ENCODE assay signal across 20 cellular contexts in genomic region chrX:124719060-124719459, GRCh38.
DNase-seq lines count a peak whose midpoint lies in the region; ATAC-seq and TF ChIP-seq lines count a peak whose summit lies in the region.
"Had no signal": no experiment of that assay in that cellular context is flagged by ENCODE, and none has a peak within 500 bp of the region (broad histone marks: within the 10 kb centered on the region; RNA-seq: fewer than 3 reads in every experiment).

No MANE protein-coding gene starts in this region.

- TF ChIP-seq CTCF in gastroesophageal sphincter (IDR thresholded peaks at IDR 0.05) = no peak

- H3K4me3 ChIP-seq in SJCRH30 (no peak overlapping the region), gastroesophageal sphincter (no peak overlapping the region)

- H3K27ac ChIP-seq in SJCRH30 (no peak overlapping the region), gastroesophageal sphincter (no peak overlapping the region)
- H3K27ac ChIP-seq: 22Rv1, RWPE1 had no signal

- H3K27me3 ChIP-seq in SJCRH30 (no peaks in the 10 kb centered on the region), gastroesophageal sphincter (no peaks in the 10 kb centered on the region)
- H3K27me3 ChIP-seq: BE2C had no signal

- H3K36me3 ChIP-seq in SJCRH30 (no peaks in the 10 kb centered on the region), gastroesophageal sphincter (no peaks in the 10 kb centered on the region)
- H3K36me3 ChIP-seq: BE2C had no signal

- H3K9me3 ChIP-seq in SJCRH30 (replicated peaks) (no peaks in the 10 kb centered on the region), gastroesophageal sphincter (no peaks in the 10 kb centered on the region)
- H3K9me3 ChIP-seq: BE2C had no signal

- TF ChIP-seq POLR2A in gastroesophageal sphincter (IDR thresholded peaks at IDR 0.05) = no peak

- ATAC-seq in gastroesophageal sphincter (no peak), GM19328 (IDR thresholded peaks at IDR 0.05; ENCODE audit: unreplicated experiment) (no peak)

- DNase-seq in DMS153 (lab: John Stamatoyannopoulos, UW) (peak; percentile 54), DMS153 treated with DMSO at 0.1 percent for 48 hours (lab: John Stamatoyannopoulos, UW; ENCODE audit: unreplicated experiment) (no peak), COR-L47 (lab: John Stamatoyannopoulos, UW) (peak; percentile 7), NCI-H1930 (lab: John Stamatoyannopoulos, UW) (peak; percentile 49 to 80), SJCRH30 (peak; percentile 29 to 61), RPMI8226 (no peak)
- DNase-seq: BE2C; Calu3; CD4-positive, alpha-beta T cell; GF-D8; HCEC 1CT; IMR-90; Karpas-422; MM.1S; NCI-H1436; T-helper 2 cell had no signal

- H3K4me1 ChIP-seq in SJCRH30 (peaks cover 15% of the 10 kb centered on the region), gastroesophageal sphincter (no peaks in the 10 kb centered on the region)
- H3K4me1 ChIP-seq: BE2C had no signal

- WGBS in gastroesophageal sphincter (ENCODE audit: low coverage in 1 of 2), 2 donors = 53 to 71% methylated on average over 2 of the region's 2 CpGs

- TF ChIP-seq EP300 in gastroesophageal sphincter (IDR thresholded peaks at IDR 0.05) = no peak

Comparison
In these comparisons a context has a peak if more than half of its experiments do, and no peak if none do; other contexts are left out.
1. DNase-seq: peak in DMS153 (single experiment), COR-L47 (single experiment), NCI-H1930 (2 of 2) and SJCRH30 (2 of 2); none in DMS153 treated with DMSO at 0.1 percent for 48 hours (single experiment) and RPMI8226 (single experiment).